24 cellular contexts compared by ENCODE assay signal in genomic region chr11:1807628-1807995, GRCh38. TPM values are rescaled to one million over a fixed set of nuclear protein-coding genes. Genes with fewer than 3 reads are reported as not detected.
DNase-seq lines count a peak whose midpoint lies in the region; ATAC-seq and TF ChIP-seq lines count a peak whose summit lies in the region.
"Had no signal": no experiment of that assay in that cellular context is flagged by ENCODE, and none has a peak within 500 bp of the region (broad histone marks: within the 10 kb centered on the region; RNA-seq: fewer than 3 reads in every experiment).

No MANE protein-coding gene starts in this region.

- no peaks in the 10 kb centered on the region for H3K36me3 ChIP-seq in GM06990 (ENCODE audit: control insufficient read depth, insufficient read depth, low read length)
- H3K36me3 ChIP-seq in mucosa of descending colon (ENCODE audit: low read depth): no peaks in the 10 kb centered on the region
- H3K36me3 ChIP-seq in left ventricle myocardium inferior: no peaks in the 10 kb centered on the region
- H3K36me3 ChIP-seq: heart left ventricle, thoracic aorta had no signal

- peaks cover 3% of the 10 kb centered on the region for H3K9me3 Mint-ChIP-seq in progenitor cell of endocrine pancreas (ENCODE audit: low read depth)
- H3K9me3 Mint-ChIP-seq: activated T-cell treated with anti-CD3 and anti-CD28 coated beads, Interleukin-2, amount 50 U/mL, for 4 hours; CD4-positive, alpha-beta T cell had no signal

- peaks cover 22% of the 10 kb centered on the region for H3K27me3 Mint-ChIP-seq in progenitor cell of endocrine pancreas

- H3K9me3 ChIP-seq in mucosa of descending colon (no peaks in the 10 kb centered on the region), left ventricle myocardium inferior (replicated peaks) (peaks cover 4% of the 10 kb centered on the region)
- H3K9me3 ChIP-seq: psoas muscle, thoracic aorta had no signal

- no peak overlapping the region for H3K4me3 Mint-ChIP-seq in progenitor cell of endocrine pancreas (ENCODE audit: low read depth)
- H3K4me3 Mint-ChIP-seq: activated T-cell treated with anti-CD3 and anti-CD28 coated beads, Interleukin-2, amount 50 U/mL, for 4 hours; CD4-positive, alpha-beta T cell had no signal

- intact Hi-C loops in mucosa of descending colon (cut with DNase I, micrococcal nuclease): no loop called here
- intact Hi-C loops in left ventricle myocardium inferior (cut with micrococcal nuclease): no loop called here

- H3K36me3 Mint-ChIP-seq in progenitor cell of endocrine pancreas (ENCODE audit: insufficient read depth): no peaks in the 10 kb centered on the region

- no peak for DNase-seq in GM06990 (ENCODE audit: extremely low read depth, insufficient read length)
- no peak for DNase-seq in NB4 (ENCODE audit: low read depth)
- no peak for DNase-seq in epithelial cell of proximal tubule (ENCODE audit: low read depth)
- DNase-seq in progenitor cell of endocrine pancreas (ENCODE audit: low spot score, unreplicated experiment): no peak
- DNase-seq in GM19240 (ENCODE audit: insufficient read length, low spot score): no peak
- DNase-seq in GDM1 (lab: John Stamatoyannopoulos, UW): no peak
- no peak for DNase-seq in mucosa of descending colon
- DNase-seq in left ventricle myocardium inferior: no peak
- DNase-seq: activated CD4-positive, CD25-positive, alpha-beta regulatory T cell treated with anti-CD3 and anti-CD28 coated beads, Interleukin-2, amount 50 U/mL, for 72 hours; activated naive CD4-positive, alpha-beta T cell treated with anti-CD3 and anti-CD28 coated beads, Interleukin-2, amount 50 U/mL, for 16 hours; activated T-cell treated with anti-CD3 and anti-CD28 coated beads, Interleukin-2, amount 50 U/mL, for 4 hours; CD4-positive, alpha-beta T cell; dermis blood vessel endothelial cell; heart left ventricle; psoas muscle; stimulated activated CD4-positive, alpha-beta T cell treated with anti-CD3 and anti-CD28 coated beads, Interleukin-1b, Interleukin-23, amount 100 ng/mL, for 48 hours; stimulated activated naive CD4-positive, alpha-beta T cell; T1000 had no signal

- TF ChIP-seq POLR2A in NB4 (IDR thresholded peaks at IDR 0.05; ENCODE audit: extremely low read depth, insufficient read length): no peak

- H3K4me3 ChIP-seq in GM06990 (replicated peaks; ENCODE audit: low read depth, low read length): no peak overlapping the region
- H3K4me3 ChIP-seq in NB4 (ENCODE audit: low read depth, low read length): no peak overlapping the region
- no peak overlapping the region for H3K4me3 ChIP-seq in epithelial cell of proximal tubule (ENCODE audit: low read depth, low read length)
- H3K4me3 ChIP-seq in mucosa of descending colon: no peak overlapping the region
- H3K4me3 ChIP-seq in left ventricle myocardium inferior: no peak overlapping the region
- H3K4me3 ChIP-seq: heart left ventricle, psoas muscle, skin epidermis, thoracic aorta had no signal

- TF ChIP-seq CTCF in GM06990 (IDR thresholded peaks at IDR 0.05; ENCODE audit: insufficient read depth, low read length, poor library complexity, severe bottlenecking) (peak; percentile 7), NB4 (IDR thresholded peaks at IDR 0.05; ENCODE audit: low read depth, low read length) (peak; percentile 3), epithelial cell of proximal tubule (conservative IDR thresholded peaks at IDR 0.05; ENCODE audit: low read depth, low read length) (peak; percentile 13), progenitor cell of endocrine pancreas (IDR thresholded peaks at IDR 0.05; ENCODE audit: unreplicated experiment) (peak; percentile 11), mucosa of descending colon (IDR thresholded peaks at IDR 0.05) (no peak), left ventricle myocardium inferior (IDR thresholded peaks at IDR 0.05; ENCODE audit: borderline replicate concordance) (no peak)

- H3K27ac ChIP-seq in left ventricle myocardium inferior (replicated peaks): no peak overlapping the region
- H3K27ac ChIP-seq: heart left ventricle, psoas muscle, RWPE1, skin epidermis, thoracic aorta had no signal

- ATAC-seq in mucosa of descending colon: no peak
- ATAC-seq: activated T-cell treated with anti-CD3 and anti-CD28 coated beads, Interleukin-2, amount 50 U/mL, for 4 hours; heart left ventricle; psoas muscle had no signal

- H3K27me3 ChIP-seq in GM06990 (replicated peaks; ENCODE audit: control insufficient read depth, insufficient read depth, low read length) (peaks cover 1% of the 10 kb centered on the region; the same call in 1 of the 2 replicates), left ventricle myocardium inferior (ENCODE audit: low read depth) (peaks cover 51% of the 10 kb centered on the region)

- H3K4me1 Mint-ChIP-seq in progenitor cell of endocrine pancreas (ENCODE audit: low read depth): peaks cover 8% of the 10 kb centered on the region

- no peak overlapping the region for H3K27ac Mint-ChIP-seq in progenitor cell of endocrine pancreas
- H3K27ac Mint-ChIP-seq: CD4-positive, alpha-beta T cell had no signal

- H3K4me1 ChIP-seq in mucosa of descending colon (ENCODE audit: low read depth): peaks cover 3% of the 10 kb centered on the region
- H3K4me1 ChIP-seq in left ventricle myocardium inferior: no peaks in the 10 kb centered on the region
- H3K4me1 ChIP-seq: psoas muscle had no signal

RNA-seq across cellular contexts. Expression of gene SYT8, which starts 27.2 kb away (rescaled TPM):
- total RNA-seq in epithelial cell of proximal tubule: 0.81 TPM in 1 of 2 replicates, not detected in the other
- total RNA-seq in progenitor cell of endocrine pancreas: 0.69 and 1.5 TPM in 2 replicates
- 1 to 10 TPM in 2 of 3 donors, under 1 TPM in 1; 0.98 to 2.4 (median 2.1) TPM for total RNA-seq in mucosa of descending colon
- not detected for total RNA-seq in left ventricle myocardium inferior
- total RNA-seq: activated T-cell treated with anti-CD3 and anti-CD28 coated beads, Interleukin-2, amount 50 U/mL, for 4 hours; cardiac septum; CD4-positive, alpha-beta T cell; dermis blood vessel endothelial cell; endothelial cell of umbilical vein; heart left ventricle; mononuclear cell had no signal

RNA-seq across cellular contexts. Expression of gene TNNI2, which starts 31.2 kb away (rescaled TPM):
- total RNA-seq in epithelial cell of proximal tubule (not detected in 2 replicates), progenitor cell of endocrine pancreas (0.55 and 0.69 TPM in 2 replicates), mucosa of descending colon (under 1 TPM in 1 of 3 donors, not detected in 2; 0.46 TPM), left ventricle myocardium inferior (not detected)
- total RNA-seq: activated T-cell treated with anti-CD3 and anti-CD28 coated beads, Interleukin-2, amount 50 U/mL, for 4 hours; dermis blood vessel endothelial cell; endothelial cell of umbilical vein; thoracic aorta had no signal

RNA-seq across cellular contexts. Expression of gene CTSD, which starts 43.9 kb away (rescaled TPM):
- total RNA-seq in epithelial cell of proximal tubule (192 and 211 TPM in 2 replicates), progenitor cell of endocrine pancreas (158 and 163 TPM in 2 replicates), mucosa of descending colon (1,000 to 10,000 TPM in 2 of 3 donors, 100 to 1,000 TPM in 1; 631 to 1,107 (median 1,007) TPM), left ventricle myocardium inferior (831 TPM)

RNA-seq across cellular contexts. Expression of gene LSP1, which starts 45.3 kb away (rescaled TPM):
- total RNA-seq in epithelial cell of proximal tubule (0.58 TPM in 1 of 2 replicates, not detected in the other), progenitor cell of endocrine pancreas (not detected in 2 replicates), mucosa of descending colon (10 to 100 TPM; 18.5 to 32.2 (median 23.6) TPM), left ventricle myocardium inferior (19.7 TPM)
- total RNA-seq: dermis blood vessel endothelial cell, endothelial cell of umbilical vein had no signal

RNA-seq across cellular contexts. Expression of gene IFITM10, which starts 57.2 kb away (rescaled TPM):
- total RNA-seq in epithelial cell of proximal tubule (not detected in 2 replicates), progenitor cell of endocrine pancreas (1.2 TPM in 2 replicates), mucosa of descending colon (1 to 10 TPM in 2 of 3 donors, under 1 TPM in 1; 0.46 to 2.8 (median 1.9) TPM), left ventricle myocardium inferior (0.58 TPM)

Comparison
In these comparisons a context has a peak if more than half of its experiments do, and no peak if none do; other contexts are left out.
1. CTCF ChIP-seq: peak in GM06990 (single experiment), NB4 (single experiment), epithelial cell of proximal tubule (single experiment) and progenitor cell of endocrine pancreas (single experiment); none in mucosa of descending colon (single experiment) and left ventricle myocardium inferior (single experiment).